ENCODE assay signal across 1 cellular context in genomic region chr19:45886427-45887310, GRCh38.
TF ChIP-seq lines count a peak whose summit lies in the region.

No MANE protein-coding gene starts in this region.

TF ChIP-seq in K562, 482 proteins besides CTCF, POLR2A, EP300 and RAD21 (continued from another document and continues in another):
- peak; percentile 23; the same call in 1 of the 2 replicates for TF ChIP-seq ELF1 (tag; IDR thresholded peaks at IDR 0.05)
- TF ChIP-seq NFIC (IDR thresholded peaks at IDR 0.05): no peak
- TF ChIP-seq GMEB1 (CRISPR knock-in tag; IDR thresholded peaks at IDR 0.05): no peak
- TF ChIP-seq ZNF444 (CRISPR knock-in tag; IDR thresholded peaks at IDR 0.05): no peak
- no peak for TF ChIP-seq TEAD4 (IDR thresholded peaks at IDR 0.05; ENCODE audit: low read length)
- TF ChIP-seq TEAD4 (CRISPR knock-in tag; IDR thresholded peaks at IDR 0.05; ENCODE audit: borderline replicate concordance): no peak
- no peak for TF ChIP-seq ZNF707 (CRISPR knock-in tag; conservative IDR thresholded peaks at IDR 0.05)
- no peak for TF ChIP-seq CHD4 (IDR thresholded peaks at IDR 0.05; ENCODE audit: insufficient read depth, insufficient replicate concordance, low read depth, low read length, poor library complexity, severe bottlenecking)
- TF ChIP-seq, protein P1, sequence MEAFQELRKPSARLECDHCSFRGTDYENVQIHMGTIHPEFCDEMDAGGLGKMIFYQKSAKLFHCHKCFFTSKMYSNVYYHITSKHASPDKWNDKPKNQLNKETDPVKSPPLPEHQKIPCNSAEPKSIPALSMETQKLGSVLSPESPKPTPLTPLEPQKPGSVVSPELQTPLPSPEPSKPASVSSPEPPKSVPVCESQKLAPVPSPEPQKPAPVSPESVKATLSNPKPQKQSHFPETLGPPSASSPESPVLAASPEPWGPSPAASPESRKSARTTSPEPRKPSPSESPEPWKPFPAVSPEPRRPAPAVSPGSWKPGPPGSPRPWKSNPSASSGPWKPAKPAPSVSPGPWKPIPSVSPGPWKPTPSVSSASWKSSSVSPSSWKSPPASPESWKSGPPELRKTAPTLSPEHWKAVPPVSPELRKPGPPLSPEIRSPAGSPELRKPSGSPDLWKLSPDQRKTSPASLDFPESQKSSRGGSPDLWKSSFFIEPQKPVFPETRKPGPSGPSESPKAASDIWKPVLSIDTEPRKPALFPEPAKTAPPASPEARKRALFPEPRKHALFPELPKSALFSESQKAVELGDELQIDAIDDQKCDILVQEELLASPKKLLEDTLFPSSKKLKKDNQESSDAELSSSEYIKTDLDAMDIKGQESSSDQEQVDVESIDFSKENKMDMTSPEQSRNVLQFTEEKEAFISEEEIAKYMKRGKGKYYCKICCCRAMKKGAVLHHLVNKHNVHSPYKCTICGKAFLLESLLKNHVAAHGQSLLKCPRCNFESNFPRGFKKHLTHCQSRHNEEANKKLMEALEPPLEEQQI (IDR thresholded peaks at IDR 0.05): no peak
- peak in 1 of 2 experiments; percentile 12; a peak in 1 of 4 replicates for TF ChIP-seq MLLT1 (IDR thresholded peaks at IDR 0.05)
- TF ChIP-seq RUNX1 (IDR thresholded peaks at IDR 0.05; ENCODE audit: low read depth): no peak
- TF ChIP-seq, protein P2, sequence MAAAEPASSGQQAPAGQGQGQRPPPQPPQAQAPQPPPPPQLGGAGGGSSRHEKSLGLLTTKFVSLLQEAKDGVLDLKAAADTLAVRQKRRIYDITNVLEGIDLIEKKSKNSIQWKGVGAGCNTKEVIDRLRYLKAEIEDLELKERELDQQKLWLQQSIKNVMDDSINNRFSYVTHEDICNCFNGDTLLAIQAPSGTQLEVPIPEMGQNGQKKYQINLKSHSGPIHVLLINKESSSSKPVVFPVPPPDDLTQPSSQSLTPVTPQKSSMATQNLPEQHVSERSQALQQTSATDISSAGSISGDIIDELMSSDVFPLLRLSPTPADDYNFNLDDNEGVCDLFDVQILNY (CRISPR knock-in tag; IDR thresholded peaks at IDR 0.05): no peak
- no peak for TF ChIP-seq SREBF1 (IDR thresholded peaks at IDR 0.05; ENCODE audit: borderline replicate concordance, low read depth, low read length)
- TF ChIP-seq REST (CRISPR knock-in tag; IDR thresholded peaks at IDR 0.05; ENCODE audit: low read depth): no peak
- no peak; the same call in 1 of the 2 replicates for TF ChIP-seq ZC3H4 (CRISPR knock-in tag; IDR thresholded peaks at IDR 0.05; ENCODE audit: borderline replicate concordance)
- TF ChIP-seq ZNF561 (CRISPR knock-in tag; conservative IDR thresholded peaks at IDR 0.05): no peak
- TF ChIP-seq ZNF140 (CRISPR knock-in tag; IDR thresholded peaks at IDR 0.05): no peak
- TF ChIP-seq RBM22 (IDR thresholded peaks at IDR 0.05; ENCODE audit: low read depth, low read length, poor library complexity, severe bottlenecking): no peak
- TF ChIP-seq ZNF778 (CRISPR knock-in tag; IDR thresholded peaks at IDR 0.05): no peak
- peak in 1 of 2 experiments; percentile 18 for TF ChIP-seq E2F6 (IDR thresholded peaks at IDR 0.05; ENCODE audit: borderline replicate concordance in 1 of 2, extremely low read depth in 1 of 2, insufficient read depth in 1 of 2, insufficient read length in 1 of 2, low read depth in 1 of 2, low read length in 1 of 2, poor library complexity in 1 of 2, severe bottlenecking in 1 of 2)
- TF ChIP-seq RFX7 (CRISPR knock-in tag; IDR thresholded peaks at IDR 0.05): no peak
- TF ChIP-seq UBTF (IDR thresholded peaks at IDR 0.05; ENCODE audit: borderline replicate concordance in 1 of 2, low read depth in 2 of 2, low read length in 2 of 2): no peak
- no peak for TF ChIP-seq CREBBP (IDR thresholded peaks at IDR 0.05; ENCODE audit: low read depth, low read length)
- TF ChIP-seq, protein P3, sequence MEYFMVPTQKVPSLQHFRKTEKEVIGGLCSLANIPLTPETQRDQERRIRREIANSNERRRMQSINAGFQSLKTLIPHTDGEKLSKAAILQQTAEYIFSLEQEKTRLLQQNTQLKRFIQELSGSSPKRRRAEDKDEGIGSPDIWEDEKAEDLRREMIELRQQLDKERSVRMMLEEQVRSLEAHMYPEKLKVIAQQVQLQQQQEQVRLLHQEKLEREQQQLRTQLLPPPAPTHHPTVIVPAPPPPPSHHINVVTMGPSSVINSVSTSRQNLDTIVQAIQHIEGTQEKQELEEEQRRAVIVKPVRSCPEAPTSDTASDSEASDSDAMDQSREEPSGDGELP (CRISPR knock-in tag; IDR thresholded peaks at IDR 0.05; ENCODE audit: borderline replicate concordance): peak; percentile 58; the same call in 1 of the 2 replicates
- no peak for TF ChIP-seq MEIS2 (IDR thresholded peaks at IDR 0.05; ENCODE audit: partially characterized antibody)
- TF ChIP-seq SMARCE1 (IDR thresholded peaks at IDR 0.05): no peak
- TF ChIP-seq TEAD1 (CRISPR knock-in tag; IDR thresholded peaks at IDR 0.05): no peak
- TF ChIP-seq CCAR2 (IDR thresholded peaks at IDR 0.05; ENCODE audit: low read depth, low read length): no peak
- no peak for TF ChIP-seq ZNF785 (CRISPR knock-in tag; IDR thresholded peaks at IDR 0.05)
- no peak for TF ChIP-seq ARID3A (IDR thresholded peaks at IDR 0.05; ENCODE audit: borderline replicate concordance, low read depth, low read length)
- TF ChIP-seq MED1 (CRISPR knock-in tag; IDR thresholded peaks at IDR 0.05; ENCODE audit: borderline replicate concordance): no peak
- TF ChIP-seq, protein P4, sequence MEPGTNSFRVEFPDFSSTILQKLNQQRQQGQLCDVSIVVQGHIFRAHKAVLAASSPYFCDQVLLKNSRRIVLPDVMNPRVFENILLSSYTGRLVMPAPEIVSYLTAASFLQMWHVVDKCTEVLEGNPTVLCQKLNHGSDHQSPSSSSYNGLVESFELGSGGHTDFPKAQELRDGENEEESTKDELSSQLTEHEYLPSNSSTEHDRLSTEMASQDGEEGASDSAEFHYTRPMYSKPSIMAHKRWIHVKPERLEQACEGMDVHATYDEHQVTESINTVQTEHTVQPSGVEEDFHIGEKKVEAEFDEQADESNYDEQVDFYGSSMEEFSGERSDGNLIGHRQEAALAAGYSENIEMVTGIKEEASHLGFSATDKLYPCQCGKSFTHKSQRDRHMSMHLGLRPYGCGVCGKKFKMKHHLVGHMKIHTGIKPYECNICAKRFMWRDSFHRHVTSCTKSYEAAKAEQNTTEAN (CRISPR knock-in tag; IDR thresholded peaks at IDR 0.05): no peak
- TF ChIP-seq HES1 (IDR thresholded peaks at IDR 0.05; ENCODE audit: low read depth): no peak
- no peak for TF ChIP-seq DACH1 (IDR thresholded peaks at IDR 0.05; ENCODE audit: partially characterized antibody)
- TF ChIP-seq TAF7 (tag; IDR thresholded peaks at IDR 0.05): no peak
- TF ChIP-seq SIN3A (IDR thresholded peaks at IDR 0.05; ENCODE audit: borderline replicate concordance in 2 of 2, control insufficient read depth in 1 of 2, low read depth in 2 of 2, low read length in 2 of 2): no peak
- peak; percentile 50; the same call in 1 of the 2 replicates for TF ChIP-seq RNF2 (IDR thresholded peaks at IDR 0.05)
- TF ChIP-seq PYGO2 (tag; IDR thresholded peaks at IDR 0.05): peak; percentile 3; the same call in 1 of the 2 replicates
- TF ChIP-seq NFE2L1 (tag; IDR thresholded peaks at IDR 0.05; ENCODE audit: borderline replicate concordance, low read depth): no peak
- TF ChIP-seq, protein P5, sequence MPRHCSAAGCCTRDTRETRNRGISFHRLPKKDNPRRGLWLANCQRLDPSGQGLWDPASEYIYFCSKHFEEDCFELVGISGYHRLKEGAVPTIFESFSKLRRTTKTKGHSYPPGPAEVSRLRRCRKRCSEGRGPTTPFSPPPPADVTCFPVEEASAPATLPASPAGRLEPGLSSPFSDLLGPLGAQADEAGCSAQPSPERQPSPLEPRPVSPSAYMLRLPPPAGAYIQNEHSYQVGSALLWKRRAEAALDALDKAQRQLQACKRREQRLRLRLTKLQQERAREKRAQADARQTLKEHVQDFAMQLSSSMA (CRISPR knock-in tag; IDR thresholded peaks at IDR 0.05): no peak
- no peak for TF ChIP-seq MEF2D (tag; conservative IDR thresholded peaks at IDR 0.05; ENCODE audit: low read depth)
- no peak for TF ChIP-seq SMARCB1 (IDR thresholded peaks at IDR 0.05; ENCODE audit: insufficient read length, low read depth)
- no peak for TF ChIP-seq NFATC3 (IDR thresholded peaks at IDR 0.05)
- TF ChIP-seq SIRT6 (IDR thresholded peaks at IDR 0.05; ENCODE audit: low read depth, low read length): no peak
- TF ChIP-seq ZNF174 (CRISPR knock-in tag; IDR thresholded peaks at IDR 0.05): no peak
- TF ChIP-seq SMARCC2 (IDR thresholded peaks at IDR 0.05; ENCODE audit: low read depth): no peak
